34 cellular contexts compared by ENCODE assay signal in genomic region chr4:85132117-85132516, GRCh38.
"Had no signal": no experiment of that assay in that cellular context is flagged by ENCODE, and none has a peak within 500 bp of the region (broad histone marks: within the 10 kb centered on the region; RNA-seq: fewer than 3 reads in every experiment).

No MANE protein-coding gene starts in this region.

- H3K36me3 Mint-ChIP-seq: activated CD8-positive, alpha-beta memory T cell treated with anti-CD3 and anti-CD28 coated beads, Interleukin-2, amount 10 ng/mL, durations not matched to agents 7 days and 5 days; activated naive CD4-positive, alpha-beta T cell treated with anti-CD3 and anti-CD28 coated beads, Interleukin-2, amount 10 ng/mL, durations not matched to agents 7 days and 5 days; activated naive CD4-positive, alpha-beta T cell treated with anti-CD3 and anti-CD28 coated beads, Interleukin-2, amount 50 U/mL, for 24 hours; activated naive CD8-positive, alpha-beta T cell; activated naive CD8-positive, alpha-beta T cell treated with anti-CD3 and anti-CD28 coated beads, Interleukin-2, amount 10 ng/mL, durations not matched to agents 7 days and 5 days; brain had no signal

- H3K4me3 ChIP-seq: ascending aorta, cardiac muscle cell had no signal

- H3K27me3 ChIP-seq: ascending aorta, cardiac muscle cell had no signal

- ATAC-seq: activated CD8-positive, alpha-beta memory T cell treated with anti-CD3 and anti-CD28 coated beads, Interleukin-2, amount 10 ng/mL, durations not matched to agents 7 days and 5 days; activated CD8-positive, alpha-beta T cell treated with anti-CD3 and anti-CD28 coated beads, Interleukin-2, amount 10 ng/mL, durations not matched to agents 7 days and 5 days; activated naive CD8-positive, alpha-beta T cell treated with anti-CD3 and anti-CD28 coated beads, Interleukin-2, amount 50 U/mL, for 24 hours had no signal

- DNase-seq: activated B cell treated with CpG ODN at 0.5 μM for 24 hours; activated CD4-positive, alpha-beta memory T cell treated with anti-CD3 and anti-CD28 coated beads, Interleukin-2, amount 10 ng/mL, durations not matched to agents 7 days and 5 days; activated CD4-positive, alpha-beta T cell treated with anti-CD3 and anti-CD28 coated beads for 4 hours; activated CD4-positive, alpha-beta T cell treated with anti-CD3 and anti-CD28 coated beads, Interleukin-2, amount 10 ng/mL, durations not matched to agents 24 days and 14 days; activated CD4-positive, alpha-beta T cell treated with anti-CD3 and anti-CD28 coated beads, Interleukin-2, amount 50 U/mL, for 48 hours; activated CD4-positive, CD25-positive, alpha-beta regulatory T cell treated with anti-CD3 and anti-CD28 coated beads, Interleukin-2, amount 50 U/mL, for 72 hours; activated CD8-positive, alpha-beta memory T cell treated with anti-CD3 and anti-CD28 coated beads for 24 hours; activated CD8-positive, alpha-beta memory T cell treated with anti-CD3 and anti-CD28 coated beads, Interleukin-2, amount 10 ng/mL, durations not matched to agents 7 days and 5 days; activated CD8-positive, alpha-beta memory T cell treated with anti-CD3 and anti-CD28 coated beads, Interleukin-2, amount 50 U/mL, for 48 hours; activated CD8-positive, alpha-beta T cell treated with anti-CD3 and anti-CD28 coated beads, Interleukin-2, amount 10 ng/mL, durations not matched to agents 7 days and 5 days; activated effector memory CD4-positive, alpha-beta T cell treated with Interleukin-2 at 50 U/mL for 16 hours; activated gamma-delta T cell; activated naive CD4-positive, alpha-beta T cell treated with anti-CD3 and anti-CD28 coated beads, Interleukin-2, amount 10 ng/mL, durations not matched to agents 7 days and 5 days; activated naive CD4-positive, alpha-beta T cell treated with Interleukin-2 at 50 U/mL for 16 hours; activated naive CD8-positive, alpha-beta T cell treated with anti-CD3 and anti-CD28 coated beads, Interleukin-2, amount 10 ng/mL, durations not matched to agents 7 days and 5 days; activated naive CD8-positive, alpha-beta T cell treated with anti-CD3 and anti-CD28 coated beads, Interleukin-2, amount 50 U/mL, for 24 hours; activated T-cell treated with anti-CD3 and anti-CD28 coated beads, Interleukin-2, amount 50 U/mL, for 24 hours; activated T-cell treated with anti-CD3 and anti-CD28 coated beads, Interleukin-2, amount 50 U/mL, for 48 hours; amygdala; anterior cingulate cortex; central memory CD4-positive, alpha-beta T cell; SW 1271; T-helper 1 cell; T-helper 2 cell; T-helper 9 cell had no signal

- H3K4me3 Mint-ChIP-seq: activated B cell treated with CpG ODN at 0.5 μM for 24 hours; activated CD4-positive, alpha-beta memory T cell treated with anti-CD3 and anti-CD28 coated beads, Interleukin-2, amount 10 ng/mL, durations not matched to agents 7 days and 5 days; activated CD4-positive, alpha-beta T cell treated with anti-CD3 and anti-CD28 coated beads, Interleukin-2, amount 10 ng/mL, durations not matched to agents 24 days and 14 days; activated CD8-positive, alpha-beta memory T cell treated with anti-CD3 and anti-CD28 coated beads, Interleukin-2, amount 10 ng/mL, durations not matched to agents 7 days and 5 days; activated CD8-positive, alpha-beta T cell treated with anti-CD3 and anti-CD28 coated beads, Interleukin-2, amount 10 ng/mL, durations not matched to agents 7 days and 5 days; activated naive CD4-positive, alpha-beta T cell treated with anti-CD3 and anti-CD28 coated beads, Interleukin-2, amount 10 ng/mL, durations not matched to agents 7 days and 5 days; activated naive CD4-positive, alpha-beta T cell treated with anti-CD3 and anti-CD28 coated beads, Interleukin-2, amount 50 U/mL, for 24 hours; activated naive CD8-positive, alpha-beta T cell; activated naive CD8-positive, alpha-beta T cell treated with anti-CD3 and anti-CD28 coated beads, Interleukin-2, amount 10 ng/mL, durations not matched to agents 7 days and 5 days; activated naive CD8-positive, alpha-beta T cell treated with anti-CD3 and anti-CD28 coated beads, Interleukin-2, amount 50 U/mL, for 24 hours; activated T-cell treated with anti-CD3 and anti-CD28 coated beads, Interleukin-2, amount 50 U/mL, for 24 hours; brain; T-helper 1 cell treated with Interleukin-12 subunit alpha and Interleukin-12 subunit beta and Interleukin-4 antibody, amounts not matched to agents 30 μg/mL and 1 μg/mL, for 36 hours; T-helper 2 cell treated with Interferon-gamma antibody and Interleukin-4, amounts not matched to agents 5 μg/mL and 100 μg/mL, for 36 hours had no signal

- H3K27me3 Mint-ChIP-seq: activated CD4-positive, alpha-beta memory T cell treated with anti-CD3 and anti-CD28 coated beads, Interleukin-2, amount 10 ng/mL, durations not matched to agents 7 days and 5 days; activated CD4-positive, alpha-beta T cell treated with anti-CD3 and anti-CD28 coated beads, Interleukin-2, amount 10 ng/mL, durations not matched to agents 24 days and 14 days; activated CD8-positive, alpha-beta memory T cell treated with anti-CD3 and anti-CD28 coated beads, Interleukin-2, amount 10 ng/mL, durations not matched to agents 7 days and 5 days; activated naive CD4-positive, alpha-beta T cell treated with anti-CD3 and anti-CD28 coated beads, Interleukin-2, amount 10 ng/mL, durations not matched to agents 7 days and 5 days; activated naive CD4-positive, alpha-beta T cell treated with anti-CD3 and anti-CD28 coated beads, Interleukin-2, amount 50 U/mL, for 24 hours; activated naive CD8-positive, alpha-beta T cell; activated naive CD8-positive, alpha-beta T cell treated with anti-CD3 and anti-CD28 coated beads, Interleukin-2, amount 10 ng/mL, durations not matched to agents 7 days and 5 days; activated naive CD8-positive, alpha-beta T cell treated with anti-CD3 and anti-CD28 coated beads, Interleukin-2, amount 50 U/mL, for 24 hours; activated T-cell treated with anti-CD3 and anti-CD28 coated beads, Interleukin-2, amount 50 U/mL, for 24 hours; brain had no signal

- H3K27ac ChIP-seq: ascending aorta, cardiac muscle cell, VCaP had no signal

- H3K36me3 ChIP-seq: ascending aorta, cardiac muscle cell had no signal

- H3K9me3 Mint-ChIP-seq: activated B cell treated with CpG ODN at 0.5 μM for 24 hours; activated naive CD4-positive, alpha-beta T cell treated with anti-CD3 and anti-CD28 coated beads, Interleukin-2, amount 50 U/mL, for 24 hours; activated naive CD8-positive, alpha-beta T cell treated with anti-CD3 and anti-CD28 coated beads, Interleukin-2, amount 10 ng/mL, durations not matched to agents 7 days and 5 days; activated naive CD8-positive, alpha-beta T cell treated with anti-CD3 and anti-CD28 coated beads, Interleukin-2, amount 50 U/mL, for 24 hours; activated T-cell treated with anti-CD3 and anti-CD28 coated beads, Interleukin-2, amount 50 U/mL, for 24 hours; activated T-helper 2 cell treated with anti-CD3 and anti-CD28 coated beads, Interferon-gamma antibody, Interleukin-2, Interleukin-4, amounts not matched to agents 10 μg/mL and 5 μg/mL and 100 μg/mL, durations not matched to agents 14 hours and 24 hours and 36 hours; T-helper 1 cell treated with Interleukin-12 subunit alpha and Interleukin-12 subunit beta and Interleukin-4 antibody, amounts not matched to agents 30 μg/mL and 1 μg/mL, for 36 hours had no signal

- H3K4me1 ChIP-seq: ascending aorta had no signal

- H3K9me3 ChIP-seq: ascending aorta had no signal

- H3K27ac Mint-ChIP-seq: activated B cell treated with CpG ODN at 0.5 μM for 24 hours; activated CD4-positive, alpha-beta memory T cell treated with anti-CD3 and anti-CD28 coated beads, Interleukin-2, amount 10 ng/mL, durations not matched to agents 7 days and 5 days; activated CD4-positive, alpha-beta T cell treated with anti-CD3 and anti-CD28 coated beads, Interleukin-2, amount 10 ng/mL, durations not matched to agents 24 days and 14 days; activated CD8-positive, alpha-beta memory T cell treated with anti-CD3 and anti-CD28 coated beads, Interleukin-2, amount 10 ng/mL, durations not matched to agents 7 days and 5 days; activated CD8-positive, alpha-beta T cell treated with anti-CD3 and anti-CD28 coated beads, Interleukin-2, amount 10 ng/mL, durations not matched to agents 7 days and 5 days; activated naive CD4-positive, alpha-beta T cell treated with anti-CD3 and anti-CD28 coated beads, Interleukin-2, amount 10 ng/mL, durations not matched to agents 7 days and 5 days; activated naive CD4-positive, alpha-beta T cell treated with anti-CD3 and anti-CD28 coated beads, Interleukin-2, amount 50 U/mL, for 24 hours; activated naive CD8-positive, alpha-beta T cell; activated naive CD8-positive, alpha-beta T cell treated with anti-CD3 and anti-CD28 coated beads, Interleukin-2, amount 10 ng/mL, durations not matched to agents 7 days and 5 days; activated naive CD8-positive, alpha-beta T cell treated with anti-CD3 and anti-CD28 coated beads, Interleukin-2, amount 50 U/mL, for 24 hours; activated T-cell treated with anti-CD3 and anti-CD28 coated beads, Interleukin-2, amount 50 U/mL, for 24 hours; activated T-helper 2 cell treated with anti-CD3 and anti-CD28 coated beads, Interferon-gamma antibody, Interleukin-2, Interleukin-4, amounts not matched to agents 10 μg/mL and 5 μg/mL and 100 μg/mL, durations not matched to agents 14 hours and 24 hours and 36 hours; brain; T-helper 1 cell treated with Interleukin-12 subunit alpha and Interleukin-12 subunit beta and Interleukin-4 antibody, amounts not matched to agents 30 μg/mL and 1 μg/mL, for 36 hours; T-helper 2 cell treated with Interferon-gamma antibody and Interleukin-4, amounts not matched to agents 5 μg/mL and 100 μg/mL, for 36 hours had no signal

- H3K4me1 Mint-ChIP-seq: activated B cell treated with CpG ODN at 0.5 μM for 24 hours; activated CD4-positive, alpha-beta memory T cell treated with anti-CD3 and anti-CD28 coated beads, Interleukin-2, amount 10 ng/mL, durations not matched to agents 7 days and 5 days; activated CD4-positive, alpha-beta T cell treated with anti-CD3 and anti-CD28 coated beads, Interleukin-2, amount 10 ng/mL, durations not matched to agents 24 days and 14 days; activated CD8-positive, alpha-beta memory T cell treated with anti-CD3 and anti-CD28 coated beads, Interleukin-2, amount 10 ng/mL, durations not matched to agents 7 days and 5 days; activated naive CD4-positive, alpha-beta T cell treated with anti-CD3 and anti-CD28 coated beads, Interleukin-2, amount 10 ng/mL, durations not matched to agents 7 days and 5 days; activated naive CD4-positive, alpha-beta T cell treated with anti-CD3 and anti-CD28 coated beads, Interleukin-2, amount 50 U/mL, for 24 hours; activated naive CD8-positive, alpha-beta T cell treated with anti-CD3 and anti-CD28 coated beads, Interleukin-2, amount 10 ng/mL, durations not matched to agents 7 days and 5 days; activated naive CD8-positive, alpha-beta T cell treated with anti-CD3 and anti-CD28 coated beads, Interleukin-2, amount 50 U/mL, for 24 hours had no signal
